Comparison of ENCODE assay signal across 14 cellular contexts in the genomic region with DNA sequence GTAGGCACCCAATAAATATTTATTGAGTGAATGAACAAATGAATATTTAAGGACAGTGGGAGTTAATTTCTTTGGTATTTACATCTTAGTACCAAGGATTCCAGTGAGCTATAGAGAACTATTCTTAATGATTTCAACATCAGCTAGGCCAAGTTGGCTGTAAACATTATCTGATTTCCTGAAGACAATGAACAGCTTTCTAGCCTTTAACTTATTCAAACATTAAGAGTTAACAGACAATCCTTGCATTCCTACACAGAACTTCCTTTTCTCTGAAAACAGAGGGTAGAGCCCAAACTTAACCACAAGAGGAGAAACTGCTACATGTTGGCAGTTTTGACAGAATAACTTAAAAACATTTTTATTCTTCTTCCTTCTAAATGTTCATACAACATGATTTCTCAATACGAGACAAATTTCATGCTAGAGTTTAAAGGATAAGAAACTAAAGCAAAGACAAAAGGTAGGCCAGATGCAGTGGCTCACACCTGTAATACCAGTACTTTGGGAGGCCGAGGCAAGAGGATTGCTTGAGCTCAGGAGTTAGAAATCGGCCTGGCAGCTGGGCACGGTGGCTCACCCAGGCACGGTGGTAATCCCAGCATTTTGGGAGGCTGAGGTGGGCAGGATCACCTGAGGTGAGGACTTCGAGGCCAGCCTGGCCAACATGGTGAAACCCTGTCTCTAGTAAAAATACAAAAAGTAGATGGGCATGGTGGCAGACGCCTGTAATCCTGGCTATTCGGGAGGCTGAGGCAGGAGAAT. TPM values are rescaled to one million over a fixed set of nuclear protein-coding genes. Genes with fewer than 3 reads are reported as not detected.
DNase-seq lines count a peak whose midpoint lies in the region; ATAC-seq, FAIRE-seq and TF ChIP-seq lines count a peak whose summit lies in the region.
"Had no signal": no experiment of that assay in that cellular context is flagged by ENCODE, and none has a peak within 500 bp of the region (broad histone marks: within the 10 kb centered on the region; RNA-seq: fewer than 3 reads in every experiment).

No MANE protein-coding gene starts in this region.

- WGBS in pancreas, 2 donors: 86 to 92% methylated on average over 8 of the region's 8 CpGs

- peak overlapping the region; percentile 77 to 95 (median 93) for H3K4me2 ChIP-seq in BLaER1 treated with 17β-estradiol and CSF1 and Interleukin-3, amounts not matched to agents 10 nM and 100 nM

- no peaks in the 10 kb centered on the region for H3K9me3 ChIP-seq in BLaER1 treated with 17β-estradiol and CSF1 and Interleukin-3, amounts not matched to agents 10 nM and 100 nM (replicated peaks in 1 of 11)
- no peaks in the 10 kb centered on the region for H3K9me3 ChIP-seq in mononuclear cell (ENCODE audit: low read depth, low read length)
- no peaks in the 10 kb centered on the region for H3K9me3 ChIP-seq in pancreas

- no peaks in the 10 kb centered on the region for H3K36me3 Mint-ChIP-seq in HFFc6 (ENCODE audit: low read depth)
- H3K36me3 Mint-ChIP-seq in activated naive CD4-positive, alpha-beta T cell treated with anti-CD3 and anti-CD28 coated beads, Interleukin-2, amount 50 U/mL, for 72 hours: peaks cover 11 to 34% of the 10 kb centered on the region in 2 donors

- H3K27me3 ChIP-seq in BLaER1 treated with 17β-estradiol and CSF1 and Interleukin-3, amounts not matched to agents 10 nM and 100 nM: no peaks in the 10 kb centered on the region
- H3K27me3 ChIP-seq in mononuclear cell (ENCODE audit: insufficient read depth, low read length) (no peaks in the 10 kb centered on the region), pancreas (no peaks in the 10 kb centered on the region)

- intact Hi-C loops in pancreas (cut with DNase I): no loop called here

- no peaks in the 10 kb centered on the region for H3K9me3 Mint-ChIP-seq in HFFc6
- no peaks in the 10 kb centered on the region for H3K9me3 Mint-ChIP-seq in activated naive CD4-positive, alpha-beta T cell treated with anti-CD3 and anti-CD28 coated beads, Interleukin-2, amount 50 U/mL, for 72 hours
- H3K9me3 Mint-ChIP-seq: brain had no signal

- peaks cover 0 to 37% (median 26%) of the 10 kb centered on the region in 11 experiments; a peak in 19 of 22 replicates for H3K36me3 ChIP-seq in BLaER1 treated with 17β-estradiol and CSF1 and Interleukin-3, amounts not matched to agents 10 nM and 100 nM
- H3K36me3 ChIP-seq in pancreas: no peaks in the 10 kb centered on the region

- ATAC-seq in activated naive CD4-positive, alpha-beta T cell treated with anti-CD3 and anti-CD28 coated beads, Interleukin-2, amount 50 U/mL, for 72 hours: no peak
- ATAC-seq in pancreas: no peak

- peaks cover 55 to 69% (median 63%) of the 10 kb centered on the region in 10 experiments for H3K4me1 ChIP-seq in BLaER1 treated with 17β-estradiol and CSF1 and Interleukin-3, amounts not matched to agents 10 nM and 100 nM
- H3K4me1 ChIP-seq in mononuclear cell (ENCODE audit: insufficient read depth, low read length) (peaks cover 75% of the 10 kb centered on the region), pancreas (peaks cover 0 to 9% (median 8%) of the 10 kb centered on the region in 3 donors)

- H3K9ac ChIP-seq in BLaER1 treated with 17β-estradiol and CSF1 and Interleukin-3, amounts not matched to agents 10 nM and 100 nM: peak overlapping the region in 8 of 11 experiments; percentile 5 to 91 (median 22); a peak in 11 of 22 replicates

- H3K4me3 ChIP-seq in BLaER1 treated with 17β-estradiol and CSF1 and Interleukin-3, amounts not matched to agents 10 nM and 100 nM: peak overlapping the region in 4 of 10 experiments; percentile 27 to 94 (median 36); a peak in 5 of 20 replicates
- peak overlapping the region; percentile 8 for H3K4me3 ChIP-seq in mononuclear cell (ENCODE audit: low read length)
- H3K4me3 ChIP-seq in pancreas: no peak overlapping the region

- peaks cover 0 to 75% (median 19%) of the 10 kb centered on the region in 11 experiments; a peak in 14 of 22 replicates for H4K20me1 ChIP-seq in BLaER1 treated with 17β-estradiol and CSF1 and Interleukin-3, amounts not matched to agents 10 nM and 100 nM

- DNase-seq in HFFc6 (no peak), H4 (ENCODE audit: low spot score) (no peak), pancreas (no peak), iPS-NIHi7 (ENCODE audit: extremely low spot score) (no peak)
- DNase-seq in activated naive CD4-positive, alpha-beta T cell treated with anti-CD3 and anti-CD28 coated beads, Interleukin-2, amount 50 U/mL, for 72 hours (ENCODE audit: low spot score in 2 of 2): no peak
- DNase-seq in activated CD4-positive, CD25-positive, alpha-beta regulatory T cell treated with anti-CD3 and anti-CD28 coated beads, Interleukin-2, amount 50 U/mL, for 72 hours: no peak
- DNase-seq: DMS79; foreskin fibroblast; NCI-H1048; stimulated activated CD8-positive, alpha-beta memory T cell treated with anti-CD3 and anti-CD28 coated beads, Interleukin-4, amount 100 ng/mL, for 48 hours had no signal

- FAIRE-seq in pancreas (lab: Jason Lieb, UNC): no peak

- H3K27ac Mint-ChIP-seq in HFFc6: peak overlapping the region; percentile 61
- peak overlapping the region; percentile 93 to 98 for H3K27ac Mint-ChIP-seq in activated naive CD4-positive, alpha-beta T cell treated with anti-CD3 and anti-CD28 coated beads, Interleukin-2, amount 50 U/mL, for 72 hours

- peaks cover 33% of the 10 kb centered on the region for H3K4me1 Mint-ChIP-seq in HFFc6 (ENCODE audit: low read depth)

- no peak for TF ChIP-seq CTCF in HFFc6 (IDR thresholded peaks at IDR 0.05)
- TF ChIP-seq CTCF in pancreas (IDR thresholded peaks at IDR 0.05): no peak

- H3K27ac ChIP-seq in BLaER1 treated with 17β-estradiol and CSF1 and Interleukin-3, amounts not matched to agents 10 nM and 100 nM: peak overlapping the region in 10 of 11 experiments; percentile 4 to 91 (median 46); a peak in 18 of 22 replicates
- no peak overlapping the region for H3K27ac ChIP-seq in pancreas
- H3K27ac ChIP-seq: VCaP had no signal

- no peaks in the 10 kb centered on the region; the same call in 1 of the 2 replicates for H3K27me3 Mint-ChIP-seq in HFFc6 (ENCODE audit: insufficient read depth)

- H3K4me3 Mint-ChIP-seq in HFFc6: no peak overlapping the region; the same call in 1 of the 2 replicates

RNA-seq across cellular contexts. Expression of a gene that starts 4.4 kb away (rescaled TPM):
- total RNA-seq in HFFc6 (2021; fragmentation: NEBNext Ultra II Directional; extraction: Animal tissue kit (Norgen Biotek cat#: 25700)): 10 to 100 TPM; 11.6 to 13.4 (median 12.1) TPM
- 10 to 100 TPM; 49.8 to 55.9 TPM for total RNA-seq in activated naive CD4-positive, alpha-beta T cell treated with anti-CD3 and anti-CD28 coated beads, Interleukin-2, amount 50 U/mL, for 72 hours
- 75.0 TPM for total RNA-seq in mononuclear cell
- total RNA-seq in H4 (2014; rRNA removed; shearing (Covaris generic)): 9.7 and 13.9 TPM in 2 replicates
- 1 to 10 TPM; 2.6 to 8.0 (median 3.2) TPM for total RNA-seq in pancreas
- polyA plus RNA-seq in pancreas: 1 to 10 TPM; 2.5 to 2.7 TPM

RNA-seq across cellular contexts. Expression of a gene that starts 11.6 kb away (rescaled TPM):
- 1 to 10 TPM; 2.2 to 4.7 (median 4.0) TPM for total RNA-seq in HFFc6 (2021; fragmentation: NEBNext Ultra II Directional; extraction: Animal tissue kit (Norgen Biotek cat#: 25700))
- 10 to 100 TPM; 32.5 to 52.1 TPM for total RNA-seq in activated naive CD4-positive, alpha-beta T cell treated with anti-CD3 and anti-CD28 coated beads, Interleukin-2, amount 50 U/mL, for 72 hours
- 4.0 TPM for total RNA-seq in mononuclear cell
- 1.8 and 4.5 TPM in 2 replicates for total RNA-seq in H4 (2014; rRNA removed; shearing (Covaris generic))
- under 1 TPM; 0.35 to 0.95 (median 0.55) TPM for total RNA-seq in pancreas
- under 1 TPM; 0.19 to 0.49 TPM for polyA plus RNA-seq in pancreas

Comparison
In these comparisons a context has a peak if more than half of its experiments do, and no peak if none do; other contexts are left out.
1. H3K27ac ChIP-seq: peak in BLaER1 treated with 17β-estradiol and CSF1 and Interleukin-3, amounts not matched to agents 10 nM and 100 nM (10 of 11); none in pancreas (0 of 4).